Comparison of ENCODE assay signal across 19 cellular contexts in genomic region chr10:63480237-63480636, GRCh38. TPM values are rescaled to one million over a fixed set of nuclear protein-coding genes. Genes with fewer than 3 reads are reported as not detected.
A peak's percentile ranks its signal among the peaks of the same experiment; 100 is the strongest.
DNase-seq lines count a peak whose midpoint lies in the region; ATAC-seq, FAIRE-seq and TF ChIP-seq lines count a peak whose summit lies in the region.
"Had no signal": no experiment of that assay in that cellular context is flagged by ENCODE, and none has a peak within 500 bp of the region (broad histone marks: within the 10 kb centered on the region; RNA-seq: fewer than 3 reads in every experiment).

No MANE protein-coding gene starts in this region.

- peak; percentile 76 for ATAC-seq in HepG2
- ATAC-seq: GM12878 had no signal

- H3K27ac ChIP-seq in HEK293 (ENCODE audit: extremely low read depth, low read depth, low read length) (no peak overlapping the region), colonic mucosa (no peak overlapping the region), HepG2 (ENCODE audit: extremely low read length, insufficient read depth, low read length) (no peak overlapping the region), small intestine (ENCODE audit: low read depth in 1 of 2, low read length in 1 of 2) (no peak overlapping the region)
- H3K27ac ChIP-seq: HL-60 had no signal

- TF ChIP-seq POLR2A in HepG2 (IDR thresholded peaks at IDR 0.05; ENCODE audit: insufficient read depth in 1 of 2, low read depth in 2 of 2, low read length in 2 of 2), result no peak

- intact Hi-C loops in colonic mucosa (cut with DNase I) (no loop called here), HepG2 (cut with micrococcal nuclease; ENCODE audit: unreplicated experiment) (no loop called here)
- intact Hi-C loops in activated naive CD4-positive, alpha-beta T cell treated with anti-CD3 and anti-CD28 coated beads for 36 hours (cut with micrococcal nuclease), result no loop called here

- no peak overlapping the region; the same call in 1 of the 2 replicates for H3K4me2 ChIP-seq in HepG2 (ENCODE audit: low read depth, low read length)

- H4K20me1 ChIP-seq in HepG2 (ENCODE audit: insufficient read depth, low read length), result peaks cover 12% of the 10 kb centered on the region; the same call in 1 of the 2 replicates

- TF ChIP-seq RAD21 in HepG2 (CRISPR knock-in tag; IDR thresholded peaks at IDR 0.05), result no peak

- no peaks in the 10 kb centered on the region for H3K36me3 ChIP-seq in HEK293 (ENCODE audit: control insufficient read depth in 2 of 2, insufficient read depth in 1 of 2, low read length in 2 of 2)
- H3K36me3 ChIP-seq in colonic mucosa, result no peaks in the 10 kb centered on the region
- no peaks in the 10 kb centered on the region for H3K36me3 ChIP-seq in HepG2 (replicated peaks in 1 of 2; ENCODE audit: control insufficient read depth in 1 of 2, insufficient read depth in 2 of 2, low read length in 2 of 2)
- peaks cover 0 to 2% of the 10 kb centered on the region in 2 donors for H3K36me3 ChIP-seq in small intestine (ENCODE audit: control insufficient read depth in 2 of 2, insufficient read depth in 2 of 2, low read length in 2 of 2)

- H3K27me3 ChIP-seq in colonic mucosa, result no peaks in the 10 kb centered on the region
- H3K27me3 ChIP-seq in HepG2 (ENCODE audit: control insufficient read depth in 1 of 2, insufficient read depth in 2 of 2, low read length in 2 of 2), result no peaks in the 10 kb centered on the region
- no peaks in the 10 kb centered on the region for H3K27me3 ChIP-seq in small intestine (ENCODE audit: control insufficient read depth in 2 of 2, insufficient read depth in 2 of 2, low read length in 2 of 2)

- no peak overlapping the region for H3K4me3 Mint-ChIP-seq in activated naive CD4-positive, alpha-beta T cell treated with anti-CD3 and anti-CD28 coated beads for 36 hours
- H3K4me3 Mint-ChIP-seq: B cell; CD4-positive, alpha-beta T cell; IgD-negative memory B cell had no signal

- TF ChIP-seq EP300 in HepG2 (IDR thresholded peaks at IDR 0.05; ENCODE audit: low read depth in 2 of 2, low read length in 2 of 2), result no peak
- TF ChIP-seq EP300 in HepG2 (CRISPR knock-in tag; IDR thresholded peaks at IDR 0.05; ENCODE audit: borderline replicate concordance), result no peak

- no peak overlapping the region for H3K27ac Mint-ChIP-seq in activated naive CD4-positive, alpha-beta T cell treated with anti-CD3 and anti-CD28 coated beads for 36 hours
- H3K27ac Mint-ChIP-seq: B cell; CD4-positive, alpha-beta T cell; IgD-negative memory B cell had no signal

- peaks cover 83% of the 10 kb centered on the region for H3K79me2 ChIP-seq in HepG2 (ENCODE audit: insufficient read depth, low read length)

- CTCF ChIA-PET in HEK293 (lab: Yijun Ruan, JAX), result no interaction called here
- CTCF ChIA-PET in HepG2 (lab: Yijun Ruan, JAX; ENCODE audit: low intra/inter-chr PET ratio, low total read pairs), result no interaction called here
- CTCF ChIA-PET in activated naive CD4-positive, alpha-beta T cell treated with anti-CD3 and anti-CD28 coated beads for 36 hours (lab: Charles Lee), result interaction anchor here (0.6 kb wide), 1 partner anchor 14 kb away, joined by 3 read pairs; no protein-coding TSS in a partner anchor

- no peaks in the 10 kb centered on the region for H3K9me3 Mint-ChIP-seq in activated naive CD4-positive, alpha-beta T cell treated with anti-CD3 and anti-CD28 coated beads for 36 hours
- H3K9me3 Mint-ChIP-seq: CD4-positive, alpha-beta T cell; IgD-negative memory B cell had no signal

- FAIRE-seq in HepG2 (lab: Jason Lieb, UNC) (no peak), small intestine (lab: Jason Lieb, UNC) (no peak), RCC 7860 (lab: Jason Lieb, UNC) (no peak)
- FAIRE-seq: GM12878, GM18507 had no signal

- H3K9me3 ChIP-seq in HEK293 (ENCODE audit: control insufficient read depth, insufficient read depth, low read depth, low read length), result no peaks in the 10 kb centered on the region
- no peaks in the 10 kb centered on the region for H3K9me3 ChIP-seq in colonic mucosa
- H3K9me3 ChIP-seq in HepG2 (ENCODE audit: low read length), result no peaks in the 10 kb centered on the region
- no peaks in the 10 kb centered on the region for H3K9me3 ChIP-seq in small intestine (ENCODE audit: control insufficient read depth, low read depth)

- no peak overlapping the region for H3K9ac ChIP-seq in colonic mucosa (ENCODE audit: low read depth in 2 of 2, low read length in 2 of 2)
- no peak overlapping the region for H3K9ac ChIP-seq in HepG2 (ENCODE audit: insufficient read depth, low read depth, low read length)

- H3K4me1 Mint-ChIP-seq in activated naive CD4-positive, alpha-beta T cell treated with anti-CD3 and anti-CD28 coated beads for 36 hours (ENCODE audit: low read depth), result peaks cover 29% of the 10 kb centered on the region

- no peaks in the 10 kb centered on the region for H3K27me3 Mint-ChIP-seq in activated naive CD4-positive, alpha-beta T cell treated with anti-CD3 and anti-CD28 coated beads for 36 hours (ENCODE audit: low read depth)
- H3K27me3 Mint-ChIP-seq: B cell; CD4-positive, alpha-beta T cell; IgD-negative memory B cell had no signal

- H2AFZ ChIP-seq in HepG2 (ENCODE audit: low read length), result no peak overlapping the region

- H3K4me3 ChIP-seq in HEK293 (ENCODE audit: low read depth, low read length) (no peak overlapping the region), colonic mucosa (no peak overlapping the region), HepG2 (replicated peaks in 1 of 3; ENCODE audit: insufficient read depth in 1 of 3, low read depth in 2 of 3, low read length in 3 of 3) (no peak overlapping the region), small intestine (ENCODE audit: low read depth in 1 of 2, low read length in 2 of 2) (no peak overlapping the region)
- H3K4me3 ChIP-seq: GM12878 had no signal

- 66% methylated on average over 5 of the region's 5 CpGs for WGBS in HepG2 (ENCODE audit: low lambda C conversion rate)
- 46 to 79% (median 67%) methylated on average over 5 of the region's 5 CpGs for WGBS in small intestine, 3 donors

- peak; percentile 52 for DNase-seq in colonic mucosa
- DNase-seq in HepG2 (ENCODE audit: low spot score), result no peak
- DNase-seq in small intestine, result peak; percentile 82
- no peak for DNase-seq in HuH-7.5 (ENCODE audit: low spot score)
- DNase-seq in RCC 7860 (ENCODE audit: low spot score), result no peak
- no peak for DNase-seq in activated naive CD4-positive, alpha-beta T cell treated with anti-CD3 and anti-CD28 coated beads for 36 hours
- DNase-seq: C1 segment of cervical spinal cord; Calu3; CD4-positive, alpha-beta T cell; DMS 273 treated with DMSO at 0.1 percent for 48 hours; DMS79; GOT3; HCEC 1CT had no signal

- no peak for TF ChIP-seq CTCF in HEK293 (tag by site-specific recombination; IDR thresholded peaks at IDR 0.05)
- TF ChIP-seq CTCF in colonic mucosa (IDR thresholded peaks at IDR 0.05), result no peak
- no peak for TF ChIP-seq CTCF in HepG2 (CRISPR knock-in tag; IDR thresholded peaks at IDR 0.05)

- no TSS peak for BruUV-seq in HepG2 (replicated peaks; lab: Mats Ljungman, UMichigan)

- POLR2A ChIA-PET in HEK293 (lab: Yijun Ruan, JAX) (no interaction called here), HepG2 (lab: Yijun Ruan, JAX) (no interaction called here)

- H3K4me1 ChIP-seq in HEK293 (ENCODE audit: control insufficient read depth, insufficient read depth, low read length), result peaks cover 4% of the 10 kb centered on the region
- H3K4me1 ChIP-seq in colonic mucosa, result no peaks in the 10 kb centered on the region
- H3K4me1 ChIP-seq in HepG2 (ENCODE audit: insufficient read depth, low read length), result peaks cover 39% of the 10 kb centered on the region
- peaks cover 0 to 5% of the 10 kb centered on the region in 2 donors for H3K4me1 ChIP-seq in small intestine (ENCODE audit: control insufficient read depth in 2 of 2, insufficient read depth in 1 of 2, low read depth in 1 of 2, low read length in 1 of 2)

- in situ Hi-C loops in HepG2 (cut with HindIII; ENCODE audit: extremely low pct_ligation_motif_present, low pct_unique_long_range_greater_than_20kb), result no loop called here

- H3K36me3 Mint-ChIP-seq in activated naive CD4-positive, alpha-beta T cell treated with anti-CD3 and anti-CD28 coated beads for 36 hours (ENCODE audit: low read depth), result peaks cover 3% of the 10 kb centered on the region
- H3K36me3 Mint-ChIP-seq: IgD-negative memory B cell had no signal

RNA-seq across cellular contexts. Expression of gene JMJD1C, which starts 14.5 kb away (rescaled TPM):
- total RNA-seq in colonic mucosa, result 10 to 100 TPM; 37.7 to 72.2 TPM
- total RNA-seq in HepG2 (2016; rRNA removed; fragmentation: Illumina TruSeq; extraction: Trizol), result 42.7 and 51.4 TPM in 2 replicates
- total RNA-seq in HepG2 (2016; cell fraction: cytosol; rRNA removed; fragmentation: Illumina TruSeq; extraction: Trizol; ENCODE audit: low read depth), result 10.6 and 12.0 TPM in 2 replicates
- total RNA-seq in HepG2 (2016; cell fraction: insoluble cytoplasmic fraction; rRNA removed; fragmentation: Illumina TruSeq; extraction: Trizol), result 38.0 and 48.1 TPM in 2 replicates
- 16.5 and 17.1 TPM in 2 replicates for total RNA-seq in HepG2 (2016; cell fraction: membrane; rRNA removed; fragmentation: Illumina TruSeq; extraction: Trizol)
- total RNA-seq in HepG2 (2016; cell fraction: nucleus; rRNA removed; fragmentation: Illumina TruSeq; extraction: Trizol), result 121 and 123 TPM in 2 replicates
- polyA plus RNA-seq in HepG2 (2011; rRNA removed), result 34.9 and 42.3 TPM in 2 replicates
- 15.7 and 25.3 TPM in 2 replicates for polyA plus RNA-seq in HepG2 (2011; cell fraction: cytosol; rRNA removed)
- polyA plus RNA-seq in HepG2 (2011; cell fraction: nucleus; rRNA removed), result 46.2 and 51.3 TPM in 2 replicates
- polyA plus RNA-seq in HepG2 (2012), result 44.1 and 47.8 TPM in 2 replicates
- polyA plus RNA-seq in HepG2 (2016; cell fraction: cytosol; fragmentation: Illumina TruSeq; extraction: Trizol; ENCODE audit: low read depth), result 0.93 and 1.1 TPM in 2 replicates
- polyA plus RNA-seq in HepG2 (2016; cell fraction: insoluble cytoplasmic fraction; fragmentation: Illumina TruSeq; extraction: Trizol; ENCODE audit: low read depth), result 22.2 and 27.2 TPM in 2 replicates
- 2.7 and 3.3 TPM in 2 replicates for polyA plus RNA-seq in HepG2 (2016; cell fraction: membrane; fragmentation: Illumina TruSeq; extraction: Trizol; ENCODE audit: low read depth)
- polyA plus RNA-seq in HepG2 (2016; cell fraction: nucleus; fragmentation: Illumina TruSeq; extraction: Trizol; ENCODE audit: insufficient read depth, low read depth), result 68.6 and 81.1 TPM in 2 replicates
- 45.1 and 116 TPM in 2 replicates for polyA minus RNA-seq in HepG2 (2011; rRNA and poly(A)+ RNA removed; ENCODE audit: low replicate concordance)
- 51.2 and 58.4 TPM in 2 replicates for polyA minus RNA-seq in HepG2 (2011; cell fraction: cytosol; rRNA and poly(A)+ RNA removed)
- polyA minus RNA-seq in HepG2 (2011; cell fraction: nucleus; rRNA and poly(A)+ RNA removed), result 378 and 386 TPM in 2 replicates
- polyA plus RNA-seq in small intestine, result 10 to 100 TPM; 22.4 to 50.5 (median 27.6) TPM
- 10 to 100 TPM; 54.1 to 56.6 TPM for total RNA-seq in activated naive CD4-positive, alpha-beta T cell treated with anti-CD3 and anti-CD28 coated beads for 36 hours

RNA-seq across cellular contexts. Expression of gene REEP3, which starts 41.0 kb away (rescaled TPM):
- total RNA-seq in colonic mucosa (10 to 100 TPM; 33.1 to 66.0 TPM), HepG2 (2016; rRNA removed; fragmentation: Illumina TruSeq; extraction: Trizol) (29.1 and 31.4 TPM in 2 replicates)
- total RNA-seq in HepG2 (2016; cell fraction: cytosol; rRNA removed; fragmentation: Illumina TruSeq; extraction: Trizol; ENCODE audit: low read depth), result 23.6 and 27.7 TPM in 2 replicates
- total RNA-seq in HepG2 (2016; cell fraction: insoluble cytoplasmic fraction; rRNA removed; fragmentation: Illumina TruSeq; extraction: Trizol), result 27.1 and 27.9 TPM in 2 replicates
- 34.9 and 39.7 TPM in 2 replicates for total RNA-seq in HepG2 (2016; cell fraction: membrane; rRNA removed; fragmentation: Illumina TruSeq; extraction: Trizol)
- 13.9 and 19.8 TPM in 2 replicates for total RNA-seq in HepG2 (2016; cell fraction: nucleus; rRNA removed; fragmentation: Illumina TruSeq; extraction: Trizol)
- polyA plus RNA-seq in HepG2 (2011; rRNA removed) (5.3 and 7.1 TPM in 2 replicates), small intestine (10 to 100 TPM in 2 of 3 donors, 1 to 10 TPM in 1; 9.8 to 21.5 (median 21.3) TPM)
- 5.4 and 8.4 TPM in 2 replicates for polyA plus RNA-seq in HepG2 (2011; cell fraction: cytosol; rRNA removed)
- polyA plus RNA-seq in HepG2 (2011; cell fraction: nucleus; rRNA removed), result 2.7 and 4.4 TPM in 2 replicates
- polyA plus RNA-seq in HepG2 (2012), result 8.7 and 10.0 TPM in 2 replicates
- polyA plus RNA-seq in HepG2 (2016; cell fraction: cytosol; fragmentation: Illumina TruSeq; extraction: Trizol; ENCODE audit: low read depth), result 45.4 and 52.0 TPM in 2 replicates
- 20.1 and 20.9 TPM in 2 replicates for polyA plus RNA-seq in HepG2 (2016; cell fraction: insoluble cytoplasmic fraction; fragmentation: Illumina TruSeq; extraction: Trizol; ENCODE audit: low read depth)
- polyA plus RNA-seq in HepG2 (2016; cell fraction: membrane; fragmentation: Illumina TruSeq; extraction: Trizol; ENCODE audit: low read depth), result 31.9 and 38.5 TPM in 2 replicates
- 25.8 and 29.3 TPM in 2 replicates for polyA plus RNA-seq in HepG2 (2016; cell fraction: nucleus; fragmentation: Illumina TruSeq; extraction: Trizol; ENCODE audit: insufficient read depth, low read depth)
- polyA minus RNA-seq in HepG2 (2011; rRNA and poly(A)+ RNA removed; ENCODE audit: low replicate concordance), result 2.4 and 4.6 TPM in 2 replicates
- polyA minus RNA-seq in HepG2 (2011; cell fraction: cytosol; rRNA and poly(A)+ RNA removed), result 9.3 and 9.6 TPM in 2 replicates
- 6.3 and 7.8 TPM in 2 replicates for polyA minus RNA-seq in HepG2 (2011; cell fraction: nucleus; rRNA and poly(A)+ RNA removed)
- 10 to 100 TPM; 11.2 to 11.9 TPM for total RNA-seq in activated naive CD4-positive, alpha-beta T cell treated with anti-CD3 and anti-CD28 coated beads for 36 hours

Comparison
In these comparisons a context has a peak if more than half of its experiments do, and no peak if none do; other contexts are left out.
1. DNase-seq: peak in colonic mucosa (single experiment) and small intestine (single experiment); none in HepG2 (single experiment), HuH-7.5 (single experiment), RCC 7860 (single experiment) and activated naive CD4-positive, alpha-beta T cell treated with anti-CD3 and anti-CD28 coated beads for 36 hours (single experiment).
2. Of the 63 proteins assayed by ChIP-seq in both HepG2 and HEK293: peak only in HepG2: ZNF362; only in HEK293: none; in both: none; in neither: 62.